In genomic region chr3:55487376-55488241, GRCh38 we compare ENCODE assay signal across 8 cellular contexts. TPM values are rescaled to one million over a fixed set of nuclear protein-coding genes. Genes with fewer than 3 reads are reported as not detected.
A peak's percentile ranks its signal among the peaks of the same experiment; 100 is the strongest.
DNase-seq lines count a peak whose midpoint lies in the region; ATAC-seq and TF ChIP-seq lines count a peak whose summit lies in the region.

No MANE protein-coding gene starts in this region.

- no peak overlapping the region for H3K27ac Mint-ChIP-seq in activated CD8-positive, alpha-beta T cell treated with anti-CD3 and anti-CD28 coated beads, Interleukin-2, amount 10 ng/mL, durations not matched to agents 7 days and 5 days

- H3K27ac ChIP-seq in HL-60 (replicated peaks) (no peak overlapping the region), right atrium auricular region (peak overlapping the region; percentile 60 to 76)

- peak overlapping the region; percentile 20 for H3K4me3 ChIP-seq in HL-60 (replicated peaks; ENCODE audit: insufficient read depth, low read length)
- H3K4me3 ChIP-seq in right atrium auricular region = peak overlapping the region; percentile 70 to 75

- H3K9me3 ChIP-seq in right atrium auricular region = no peaks in the 10 kb centered on the region

- peak overlapping the region; percentile 72 for H3K4me3 Mint-ChIP-seq in activated CD8-positive, alpha-beta T cell treated with anti-CD3 and anti-CD28 coated beads, Interleukin-2, amount 10 ng/mL, durations not matched to agents 7 days and 5 days

- peaks cover 23% of the 10 kb centered on the region for H3K4me1 Mint-ChIP-seq in activated CD8-positive, alpha-beta T cell treated with anti-CD3 and anti-CD28 coated beads, Interleukin-2, amount 10 ng/mL, durations not matched to agents 7 days and 5 days (ENCODE audit: low read depth)

- H3K27me3 ChIP-seq in HL-60 (ENCODE audit: insufficient read depth, poor library complexity, severe bottlenecking) = peaks cover 68% of the 10 kb centered on the region
- H3K27me3 ChIP-seq in right atrium auricular region = no peaks in the 10 kb centered on the region

- peak; percentile 33 for ATAC-seq in activated CD8-positive, alpha-beta T cell treated with anti-CD3 and anti-CD28 coated beads, Interleukin-2, amount 10 ng/mL, durations not matched to agents 7 days and 5 days
- ATAC-seq in sciatic nerve (no peak), GM18868 (IDR thresholded peaks at IDR 0.05; ENCODE audit: unreplicated experiment) (no peak)

- H3K4me1 ChIP-seq in right atrium auricular region = peaks cover 0 to 44% of the 10 kb centered on the region in 2 donors

- intact Hi-C loops in sciatic nerve (cut with DNase I) = loop anchor here (10.0 kb wide), 2 partner anchors 257 to 767 kb away; no protein-coding TSS in a partner anchor

- TF ChIP-seq CTCF in HL-60 (IDR thresholded peaks at IDR 0.05; ENCODE audit: insufficient read depth, low read length) (no peak), right atrium auricular region (IDR thresholded peaks at IDR 0.05) (no peak)

- CTCF ChIA-PET in activated CD8-positive, alpha-beta T cell treated with anti-CD3 and anti-CD28 coated beads, Interleukin-2, amount 10 ng/mL, durations not matched to agents 7 days and 5 days (lab: Charles Lee) = interaction anchor here (0.8 to 0.9 kb wide), 3 partner anchors 10 to 856 kb away, joined by 3 to 5 read pairs (median 3); no protein-coding TSS in a partner anchor

- H3K27me3 Mint-ChIP-seq in activated CD8-positive, alpha-beta T cell treated with anti-CD3 and anti-CD28 coated beads, Interleukin-2, amount 10 ng/mL, durations not matched to agents 7 days and 5 days (ENCODE audit: low read depth) = peaks cover 75% of the 10 kb centered on the region

- POLR2A ChIA-PET in activated CD8-positive, alpha-beta T cell treated with anti-CD3 and anti-CD28 coated beads, Interleukin-2, amount 10 ng/mL, durations not matched to agents 7 days and 5 days (lab: Charles Lee) = no interaction called here

- H3K9me3 Mint-ChIP-seq in activated CD8-positive, alpha-beta T cell treated with anti-CD3 and anti-CD28 coated beads, Interleukin-2, amount 10 ng/mL, durations not matched to agents 7 days and 5 days (ENCODE audit: insufficient read depth) = no peaks in the 10 kb centered on the region

- no peaks in the 10 kb centered on the region for H3K36me3 ChIP-seq in right atrium auricular region

- DNase-seq in CD1c-positive myeloid dendritic cell (ENCODE audit: extremely low spot score) (peak; percentile 52), HL-60 (ENCODE audit: low read depth in 1 of 2, low spot score in 1 of 2) (no peak), right atrium auricular region (ENCODE audit: low spot score) (no peak), sciatic nerve (ENCODE audit: low spot score) (peak; percentile 58), cerebellum (ENCODE audit: low spot score) (no peak), OCI-M1 (lab: John Stamatoyannopoulos, UW) (no peak)
- DNase-seq in activated CD8-positive, alpha-beta T cell treated with anti-CD3 and anti-CD28 coated beads, Interleukin-2, amount 10 ng/mL, durations not matched to agents 7 days and 5 days = no peak

- no peaks in the 10 kb centered on the region for H3K36me3 Mint-ChIP-seq in activated CD8-positive, alpha-beta T cell treated with anti-CD3 and anti-CD28 coated beads, Interleukin-2, amount 10 ng/mL, durations not matched to agents 7 days and 5 days (ENCODE audit: low read depth)

RNA-seq across cellular contexts. Expression of gene WNT5A, which starts 0.5 kb away (rescaled TPM):
- total RNA-seq in activated CD8-positive, alpha-beta T cell treated with anti-CD3 and anti-CD28 coated beads, Interleukin-2, amount 10 ng/mL, durations not matched to agents 7 days and 5 days = not detected
- total RNA-seq in right atrium auricular region (1 to 10 TPM; 2.8 to 8.0 TPM), sciatic nerve (4.7 TPM), cerebellum (49.4 TPM)

Comparison
In these comparisons a context has a peak if more than half of its experiments do, and no peak if none do; other contexts are left out.
1. DNase-seq: peak in CD1c-positive myeloid dendritic cell (single experiment) and sciatic nerve (single experiment); none in HL-60 (0 of 2), activated CD8-positive, alpha-beta T cell treated with anti-CD3 and anti-CD28 coated beads, Interleukin-2, amount 10 ng/mL, durations not matched to agents 7 days and 5 days (single experiment), right atrium auricular region (single experiment), cerebellum (single experiment) and OCI-M1 (single experiment).